In genomic region chr22:33335611-33336279, GRCh38 we compare ENCODE assay signal across 30 cellular contexts.
DNase-seq lines count a peak whose midpoint lies in the region; ATAC-seq and TF ChIP-seq lines count a peak whose summit lies in the region.
"Had no signal": no experiment of that assay in that cellular context is flagged by ENCODE, and none has a peak within 500 bp of the region (broad histone marks: within the 10 kb centered on the region; RNA-seq: fewer than 3 reads in every experiment).

No MANE protein-coding gene starts in this region.

- peak overlapping the region in 3 of 5 experiments; percentile 16 to 48 (median 25) for H3K27ac Mint-ChIP-seq in brain
- H3K27ac Mint-ChIP-seq in effector memory CD8-positive, alpha-beta T cell: no peak overlapping the region
- H3K27ac Mint-ChIP-seq: activated CD8-positive, alpha-beta T cell treated with anti-CD3 and anti-CD28 coated beads, Interleukin-2, amount 10 ng/mL, durations not matched to agents 7 days and 5 days; activated T-helper 2 cell treated with anti-CD3 and anti-CD28 coated beads, Interferon-gamma antibody, Interleukin-2, Interleukin-4, amounts not matched to agents 10 μg/mL and 5 μg/mL and 100 μg/mL, durations not matched to agents 14 hours and 24 hours and 36 hours; mesothelial cell of epicardium; naive thymus-derived CD8-positive, alpha-beta T cell; T-helper 2 cell treated with Interferon-gamma antibody and Interleukin-4, amounts not matched to agents 5 μg/mL and 100 μg/mL, for 36 hours had no signal

- no peaks in the 10 kb centered on the region for H3K27me3 ChIP-seq in osteoblast (ENCODE audit: insufficient read depth, low read length)
- H3K27me3 ChIP-seq: gastroesophageal sphincter, tibial nerve had no signal

- TF ChIP-seq CTCF in brain (conservative IDR thresholded peaks at IDR 0.05) (no peak), osteoblast (IDR thresholded peaks at IDR 0.05; ENCODE audit: extremely low read depth, low read depth, low read length) (no peak)

- H3K36me3 Mint-ChIP-seq in brain: peaks cover 34% of the 10 kb centered on the region
- H3K36me3 Mint-ChIP-seq in effector memory CD8-positive, alpha-beta T cell (ENCODE audit: insufficient read depth): no peaks in the 10 kb centered on the region
- H3K36me3 Mint-ChIP-seq: CD14-positive monocyte; naive thymus-derived CD8-positive, alpha-beta T cell had no signal

- H3K79me2 ChIP-seq in osteoblast (ENCODE audit: insufficient read depth, low read length): no peaks in the 10 kb centered on the region

- no peak overlapping the region for H3K4me3 ChIP-seq in osteoblast (ENCODE audit: insufficient read depth, low read length)
- H3K4me3 ChIP-seq: gastroesophageal sphincter, prostate gland, tibial nerve had no signal

- H3K9me3 ChIP-seq in osteoblast (ENCODE audit: low read depth, low read length): no peaks in the 10 kb centered on the region
- H3K9me3 ChIP-seq: gastroesophageal sphincter, prostate gland, tibial nerve had no signal

- no peaks in the 10 kb centered on the region for H4K20me1 ChIP-seq in osteoblast (ENCODE audit: insufficient read depth, low read length)

- H3K4me1 Mint-ChIP-seq in brain: peaks cover 11% of the 10 kb centered on the region
- no peaks in the 10 kb centered on the region for H3K4me1 Mint-ChIP-seq in effector memory CD8-positive, alpha-beta T cell (ENCODE audit: low read depth in 2 of 2)
- H3K4me1 Mint-ChIP-seq: CD14-positive monocyte; naive thymus-derived CD8-positive, alpha-beta T cell had no signal

- no peak overlapping the region for H2AFZ ChIP-seq in osteoblast (ENCODE audit: low read length)

- peaks cover 11% of the 10 kb centered on the region for H3K4me1 ChIP-seq in osteoblast (ENCODE audit: insufficient read depth, low read length)
- H3K4me1 ChIP-seq: gastroesophageal sphincter, prostate gland had no signal

- no peak for ATAC-seq in effector memory CD8-positive, alpha-beta T cell (replicated peaks)
- ATAC-seq: activated CD8-positive, alpha-beta T cell treated with anti-CD3 and anti-CD28 coated beads, Interleukin-2, amount 10 ng/mL, durations not matched to agents 7 days and 5 days; gastroesophageal sphincter; naive thymus-derived CD8-positive, alpha-beta T cell had no signal

- H3K4me2 ChIP-seq in osteoblast (ENCODE audit: insufficient read depth, low read length): no peak overlapping the region

- H3K9me3 Mint-ChIP-seq in brain: no peaks in the 10 kb centered on the region
- H3K9me3 Mint-ChIP-seq in effector memory CD8-positive, alpha-beta T cell: peaks cover 6 to 14% of the 10 kb centered on the region in 2 donors
- H3K9me3 Mint-ChIP-seq: mesothelial cell of epicardium had no signal

- no peaks in the 10 kb centered on the region for H3K27me3 Mint-ChIP-seq in brain
- no peaks in the 10 kb centered on the region for H3K27me3 Mint-ChIP-seq in effector memory CD8-positive, alpha-beta T cell

- no peaks in the 10 kb centered on the region for H3K36me3 ChIP-seq in osteoblast (ENCODE audit: insufficient read depth, low read length)
- H3K36me3 ChIP-seq: prostate gland had no signal

- in situ Hi-C loops in ACHN (cut with HindIII; ENCODE audit: low pct_ligation_motif_present, low pct_unique_long_range_greater_than_20kb, low sequenced_read_pairs) (no loop called here), G401 (cut with HindIII; ENCODE audit: low sequenced_read_pairs) (no loop called here)

- no peak overlapping the region for H3K4me3 Mint-ChIP-seq in brain
- no peak overlapping the region for H3K4me3 Mint-ChIP-seq in effector memory CD8-positive, alpha-beta T cell
- H3K4me3 Mint-ChIP-seq: activated CD8-positive, alpha-beta T cell treated with anti-CD3 and anti-CD28 coated beads, Interleukin-2, amount 10 ng/mL, durations not matched to agents 7 days and 5 days; CD14-positive monocyte; mesothelial cell of epicardium; naive thymus-derived CD8-positive, alpha-beta T cell; T-helper 2 cell treated with Interferon-gamma antibody and Interleukin-4, amounts not matched to agents 5 μg/mL and 100 μg/mL, for 36 hours had no signal

- DNase-seq in ACHN (peak; percentile 61), left kidney (ENCODE audit: low read depth, low spot score) (peak; percentile 41), osteoblast (ENCODE audit: insufficient read length, low spot score, missing footprints) (peak; percentile 38), D341Med (ENCODE audit: low spot score) (no peak), G401 (ENCODE audit: low spot score) (no peak), NCI-H2196 (lab: John Stamatoyannopoulos, UW; ENCODE audit: unreplicated experiment) (no peak)
- no peak for DNase-seq in effector memory CD8-positive, alpha-beta T cell
- DNase-seq: 8988T; activated CD4-positive, alpha-beta T cell treated with anti-CD3 and anti-CD28 coated beads for 4 hours; activated CD8-positive, alpha-beta T cell treated with anti-CD3 and anti-CD28 coated beads, Interleukin-2, amount 10 ng/mL, durations not matched to agents 7 days and 5 days; activated naive CD4-positive, alpha-beta T cell treated with anti-CD3 and anti-CD28 coated beads, Interleukin-2, amount 50 U/mL, for 16 hours; amniotic stem cell; GOT3; hippocampal formation; KG1; naive thymus-derived CD8-positive, alpha-beta T cell; NCI-H1105 treated with DMSO at 0.1 percent for 48 hours; NCI-H2029; NCI-H345; nucleus accumbens; SHP77; stimulated activated CD4-positive, alpha-beta T cell treated with anti-CD3 and anti-CD28 coated beads, Interleukin-4, amount 100 ng/mL, for 24 hours had no signal

- no peak overlapping the region for H3K27ac ChIP-seq in osteoblast (ENCODE audit: low read depth, low read length)
- H3K27ac ChIP-seq: gastroesophageal sphincter, prostate gland, tibial nerve had no signal

Comparison
In these comparisons a context has a peak if more than half of its experiments do, and no peak if none do; other contexts are left out.
1. DNase-seq: peak in ACHN (single experiment), left kidney (single experiment) and osteoblast (single experiment); none in D341Med (single experiment), effector memory CD8-positive, alpha-beta T cell (0 of 3), G401 (single experiment) and NCI-H2196 (single experiment).
2. H3K27ac Mint-ChIP-seq: peak in brain (3 of 5); none in effector memory CD8-positive, alpha-beta T cell (0 of 2).